Comparison of ENCODE assay signal across 10 cellular contexts in genomic region chr3:59935025-59935424, GRCh38.
DNase-seq lines count a peak whose midpoint lies in the region; ATAC-seq and TF ChIP-seq lines count a peak whose summit lies in the region.
"Had no signal": no experiment of that assay in that cellular context is flagged by ENCODE, and none has a peak within 500 bp of the region (broad histone marks: within the 10 kb centered on the region; RNA-seq: fewer than 3 reads in every experiment).

No MANE protein-coding gene starts in this region.

- no peaks in the 10 kb centered on the region for H3K27me3 Mint-ChIP-seq in activated CD8-positive, alpha-beta T cell treated with anti-CD3 and anti-CD28 coated beads for 36 hours
- no peaks in the 10 kb centered on the region for H3K27me3 Mint-ChIP-seq in activated CD8-positive, alpha-beta T cell treated with anti-CD3 and anti-CD28 coated beads, Interleukin-2, amount 10 ng/mL, durations not matched to agents 7 days and 5 days (ENCODE audit: low read depth)

- DNase-seq in activated CD8-positive, alpha-beta T cell treated with anti-CD3 and anti-CD28 coated beads for 36 hours: peak; percentile 39
- DNase-seq in activated CD8-positive, alpha-beta T cell treated with anti-CD3 and anti-CD28 coated beads, Interleukin-2, amount 10 ng/mL, durations not matched to agents 7 days and 5 days: no peak
- DNase-seq in stimulated activated CD4-positive, alpha-beta T cell treated with anti-CD3 and anti-CD28 coated beads, Interleukin-4, amount 100 ng/mL, for 24 hours: peak; percentile 36
- DNase-seq in erythroblast (lab: John Stamatoyannopoulos, UW) (no peak), DMS79 (lab: John Stamatoyannopoulos, UW) (no peak)
- no peak for DNase-seq in activated CD8-positive, alpha-beta memory T cell treated with anti-CD3 and anti-CD28 coated beads, Interleukin-2, amount 50 U/mL, for 4 hours
- DNase-seq: NCI-H187 had no signal

- H3K4me3 Mint-ChIP-seq in activated CD8-positive, alpha-beta T cell treated with anti-CD3 and anti-CD28 coated beads for 36 hours: peak overlapping the region; percentile 28
- no peak overlapping the region for H3K4me3 Mint-ChIP-seq in activated CD8-positive, alpha-beta T cell treated with anti-CD3 and anti-CD28 coated beads, Interleukin-2, amount 10 ng/mL, durations not matched to agents 7 days and 5 days
- H3K4me3 Mint-ChIP-seq: type B pancreatic cell had no signal

- peaks cover 41% of the 10 kb centered on the region for H3K4me1 Mint-ChIP-seq in activated CD8-positive, alpha-beta T cell treated with anti-CD3 and anti-CD28 coated beads for 36 hours (ENCODE audit: low read depth)
- H3K4me1 Mint-ChIP-seq in activated CD8-positive, alpha-beta T cell treated with anti-CD3 and anti-CD28 coated beads, Interleukin-2, amount 10 ng/mL, durations not matched to agents 7 days and 5 days (ENCODE audit: low read depth): peaks cover 12% of the 10 kb centered on the region

- intact Hi-C loops in activated CD8-positive, alpha-beta T cell treated with anti-CD3 and anti-CD28 coated beads for 36 hours (cut with micrococcal nuclease): no loop called here

- no peak for TF ChIP-seq POLR2A in erythroblast (IDR thresholded peaks at IDR 0.05; ENCODE audit: low read length)

- peak overlapping the region; percentile 80 for H3K27ac Mint-ChIP-seq in activated CD8-positive, alpha-beta T cell treated with anti-CD3 and anti-CD28 coated beads for 36 hours
- H3K27ac Mint-ChIP-seq in activated CD8-positive, alpha-beta T cell treated with anti-CD3 and anti-CD28 coated beads, Interleukin-2, amount 10 ng/mL, durations not matched to agents 7 days and 5 days: no peak overlapping the region
- H3K27ac Mint-ChIP-seq: type B pancreatic cell had no signal

- H3K36me3 Mint-ChIP-seq in activated CD8-positive, alpha-beta T cell treated with anti-CD3 and anti-CD28 coated beads for 36 hours (ENCODE audit: low read depth): peaks cover 13% of the 10 kb centered on the region
- H3K36me3 Mint-ChIP-seq in activated CD8-positive, alpha-beta T cell treated with anti-CD3 and anti-CD28 coated beads, Interleukin-2, amount 10 ng/mL, durations not matched to agents 7 days and 5 days (ENCODE audit: low read depth): peaks cover 8% of the 10 kb centered on the region
- H3K36me3 Mint-ChIP-seq: type B pancreatic cell had no signal

- CTCF ChIA-PET in activated CD8-positive, alpha-beta T cell treated with anti-CD3 and anti-CD28 coated beads for 36 hours (lab: Charles Lee): interaction anchor here (1.3 to 1.7 kb wide), 2 partner anchors 10 to 77 kb away, joined by 3 to 4 read pairs; no protein-coding TSS in a partner anchor
- CTCF ChIA-PET in activated CD8-positive, alpha-beta T cell treated with anti-CD3 and anti-CD28 coated beads, Interleukin-2, amount 10 ng/mL, durations not matched to agents 7 days and 5 days (lab: Charles Lee): interaction anchor here (1.9 kb wide), 1 partner anchor 10 kb away, joined by 6 read pairs; no protein-coding TSS in a partner anchor

- peaks cover 7% of the 10 kb centered on the region for H3K9me3 Mint-ChIP-seq in activated CD8-positive, alpha-beta T cell treated with anti-CD3 and anti-CD28 coated beads for 36 hours
- peaks cover 11% of the 10 kb centered on the region for H3K9me3 Mint-ChIP-seq in activated CD8-positive, alpha-beta T cell treated with anti-CD3 and anti-CD28 coated beads, Interleukin-2, amount 10 ng/mL, durations not matched to agents 7 days and 5 days (ENCODE audit: insufficient read depth)
- H3K9me3 Mint-ChIP-seq: type B pancreatic cell had no signal

- POLR2A ChIA-PET in activated CD8-positive, alpha-beta T cell treated with anti-CD3 and anti-CD28 coated beads for 36 hours (lab: Charles Lee): interaction anchor here (0.7 to 1.0 kb wide), 2 partner anchors 9 to 65 kb away, joined by 3 read pairs; no protein-coding TSS in a partner anchor
- POLR2A ChIA-PET in activated CD8-positive, alpha-beta T cell treated with anti-CD3 and anti-CD28 coated beads, Interleukin-2, amount 10 ng/mL, durations not matched to agents 7 days and 5 days (lab: Charles Lee): no interaction called here

- TF ChIP-seq CTCF in activated CD8-positive, alpha-beta T cell treated with anti-CD3 and anti-CD28 coated beads for 36 hours (IDR thresholded peaks at IDR 0.05): no peak

- ATAC-seq in activated CD8-positive, alpha-beta T cell treated with anti-CD3 and anti-CD28 coated beads for 36 hours: peak; percentile 93
- ATAC-seq in activated CD8-positive, alpha-beta T cell treated with anti-CD3 and anti-CD28 coated beads, Interleukin-2, amount 10 ng/mL, durations not matched to agents 7 days and 5 days: no peak
- ATAC-seq in GM21526 (IDR thresholded peaks at IDR 0.05; ENCODE audit: low FRiP score, unreplicated experiment) (peak; percentile 99), HG03139 (IDR thresholded peaks at IDR 0.05; ENCODE audit: unreplicated experiment) (peak; percentile 97)

Comparison
In these comparisons a context has a peak if more than half of its experiments do, and no peak if none do; other contexts are left out.
1. DNase-seq: peak in activated CD8-positive, alpha-beta T cell treated with anti-CD3 and anti-CD28 coated beads for 36 hours (single experiment) and stimulated activated CD4-positive, alpha-beta T cell treated with anti-CD3 and anti-CD28 coated beads, Interleukin-4, amount 100 ng/mL, for 24 hours (single experiment); none in activated CD8-positive, alpha-beta T cell treated with anti-CD3 and anti-CD28 coated beads, Interleukin-2, amount 10 ng/mL, durations not matched to agents 7 days and 5 days (single experiment), erythroblast (0 of 2), DMS79 (single experiment) and activated CD8-positive, alpha-beta memory T cell treated with anti-CD3 and anti-CD28 coated beads, Interleukin-2, amount 50 U/mL, for 4 hours (single experiment).